ENCODE assay signal across 31 cellular contexts in genomic region chr3:198032445-198032936, GRCh38.
A peak's percentile ranks its signal among the peaks of the same experiment; 100 is the strongest.
DNase-seq lines count a peak whose midpoint lies in the region; ATAC-seq, FAIRE-seq and TF ChIP-seq lines count a peak whose summit lies in the region.
"Had no signal": no experiment of that assay in that cellular context is flagged by ENCODE, and none has a peak within 500 bp of the region (broad histone marks: within the 10 kb centered on the region; RNA-seq: fewer than 3 reads in every experiment).

No MANE protein-coding gene starts in this region.

- no peak overlapping the region for H3K4me3 Mint-ChIP-seq in activated naive CD8-positive, alpha-beta T cell treated with anti-CD3 and anti-CD28 coated beads, Interleukin-2, amount 50 U/mL, for 24 hours
- no peak overlapping the region for H3K4me3 Mint-ChIP-seq in Calu3 (ENCODE audit: low read depth, unreplicated experiment)
- H3K4me3 Mint-ChIP-seq: effector memory CD8-positive, alpha-beta T cell; HFFc6; naive thymus-derived CD8-positive, alpha-beta T cell had no signal

- no peaks in the 10 kb centered on the region for H4K20me1 ChIP-seq in K562 (replicated peaks; ENCODE audit: control insufficient read depth, insufficient read depth, low read length)

- H3K4me2 ChIP-seq in K562 (ENCODE audit: insufficient read depth, low read length) = peak overlapping the region; percentile 71

- TF ChIP-seq POLR2A in K562 (conservative IDR thresholded peaks at IDR 0.05) = 0 out of 2 replicates have a peak, but pooled peaks have one; percentile 37

- H3K9ac ChIP-seq in K562 (ENCODE audit: insufficient read depth in 1 of 2, low read depth in 2 of 2, low read length in 2 of 2) = peak overlapping the region; percentile 60 to 83
- H3K9ac ChIP-seq: GM23248 had no signal

- POLR2A ChIA-PET in K562 (lab: Yijun Ruan, JAX) = interaction anchor here (0.6 to 1.0 kb wide), 5 partner anchors 9 to 171 kb away, joined by 3 read pairs; no protein-coding TSS in a partner anchor

- H3K4me1 Mint-ChIP-seq in activated naive CD8-positive, alpha-beta T cell treated with anti-CD3 and anti-CD28 coated beads, Interleukin-2, amount 50 U/mL, for 24 hours = no peaks in the 10 kb centered on the region
- no peaks in the 10 kb centered on the region for H3K4me1 Mint-ChIP-seq in Calu3 (ENCODE audit: low read depth, unreplicated experiment)

- H3K4me1 ChIP-seq in right atrium auricular region (peaks cover 0 to 7% of the 10 kb centered on the region in 2 donors), K562 (replicated peaks in 1 of 2; ENCODE audit: control insufficient read depth in 2 of 2, insufficient read depth in 2 of 2, low read length in 2 of 2) (peaks cover 13 to 46% of the 10 kb centered on the region in 2 experiments)
- H3K4me1 ChIP-seq: colonic mucosa, foreskin keratinocyte had no signal

- no peak for TF ChIP-seq EP300 in K562 (IDR thresholded peaks at IDR 0.05; ENCODE audit: low read length)

- H3K27me3 ChIP-seq in right atrium auricular region (no peaks in the 10 kb centered on the region), K562 (ENCODE audit: control insufficient read depth in 2 of 2, insufficient read depth in 2 of 2, low read length in 2 of 2) (no peaks in the 10 kb centered on the region)
- H3K27me3 ChIP-seq: colonic mucosa, foreskin keratinocyte, ovary had no signal

- intact Hi-C loops in Right ventricle myocardium superior (cut with DNase I) = no loop called here
- intact Hi-C loops in K562 (cut with micrococcal nuclease) = no loop called here
- intact Hi-C loops in left cardiac atrium (cut with DNase I) = no loop called here
- intact Hi-C loops in Calu3 (cut with micrococcal nuclease; ENCODE audit: unreplicated experiment) = no loop called here

- H3K9me3 ChIP-seq in right atrium auricular region (no peaks in the 10 kb centered on the region), K562 (replicated peaks; ENCODE audit: control insufficient read depth, insufficient read depth, low read depth, low read length) (no peaks in the 10 kb centered on the region)
- H3K9me3 ChIP-seq: colonic mucosa, ovary had no signal

- in situ Hi-C loops in K562 (cut with MboI) = no loop called here
- in situ Hi-C loops in GM13976 (cut with MboI; ENCODE audit: low sequenced_read_pairs, unreplicated experiment) = no loop called here

- H3K9me3 Mint-ChIP-seq in activated naive CD8-positive, alpha-beta T cell treated with anti-CD3 and anti-CD28 coated beads, Interleukin-2, amount 50 U/mL, for 24 hours = no peaks in the 10 kb centered on the region
- no peaks in the 10 kb centered on the region for H3K9me3 Mint-ChIP-seq in Calu3 (ENCODE audit: low read depth, unreplicated experiment)
- H3K9me3 Mint-ChIP-seq: effector memory CD8-positive, alpha-beta T cell; HFFc6; naive thymus-derived CD8-positive, alpha-beta T cell had no signal

- H3K4me3 ChIP-seq in right atrium auricular region (peak overlapping the region in 1 of 2 donors; percentile 21), K562 (no peak overlapping the region; the same call in 1 of the 2 replicates)
- H3K4me3 ChIP-seq: colonic mucosa, GM23248, ovary had no signal

- CTCF ChIA-PET in K562 (lab: Yijun Ruan, JAX; ENCODE audit: low intra/inter-chr PET ratio) = no interaction called here
- CTCF ChIA-PET in Calu3 (lab: Charles Lee) = no interaction called here

- peaks cover 5% of the 10 kb centered on the region for H3K36me3 Mint-ChIP-seq in activated naive CD8-positive, alpha-beta T cell treated with anti-CD3 and anti-CD28 coated beads, Interleukin-2, amount 50 U/mL, for 24 hours (ENCODE audit: low read depth)
- no peaks in the 10 kb centered on the region for H3K36me3 Mint-ChIP-seq in Calu3 (ENCODE audit: insufficient read depth, unreplicated experiment)

- ATAC-seq in Right ventricle myocardium superior (ENCODE audit: poor library complexity) (peak; percentile 92), K562 (peak; percentile 88), left cardiac atrium (peak; percentile 76 to 89)
- no peak for ATAC-seq in activated naive CD8-positive, alpha-beta T cell treated with anti-CD3 and anti-CD28 coated beads, Interleukin-2, amount 50 U/mL, for 24 hours
- ATAC-seq: effector memory CD8-positive, alpha-beta T cell; foreskin keratinocyte; naive thymus-derived CD8-positive, alpha-beta T cell had no signal

- no peaks in the 10 kb centered on the region for H3K27me3 Mint-ChIP-seq in activated naive CD8-positive, alpha-beta T cell treated with anti-CD3 and anti-CD28 coated beads, Interleukin-2, amount 50 U/mL, for 24 hours
- no peaks in the 10 kb centered on the region for H3K27me3 Mint-ChIP-seq in Calu3 (ENCODE audit: unreplicated experiment)
- H3K27me3 Mint-ChIP-seq: effector memory CD8-positive, alpha-beta T cell; naive thymus-derived CD8-positive, alpha-beta T cell had no signal

- H3K27ac ChIP-seq in right atrium auricular region (peak overlapping the region in 1 of 2 donors; percentile 9), K562 (ENCODE audit: extremely low read depth, low read depth, low read length) (peak overlapping the region; percentile 75)
- H3K27ac ChIP-seq: colonic mucosa, foreskin keratinocyte, GM23248, ovary had no signal

- peak; percentile 82 for FAIRE-seq in K562 (lab: Jason Lieb, UNC)
- FAIRE-seq: islet of Langerhans had no signal

- no peak overlapping the region for H3K27ac Mint-ChIP-seq in activated naive CD8-positive, alpha-beta T cell treated with anti-CD3 and anti-CD28 coated beads, Interleukin-2, amount 50 U/mL, for 24 hours
- no peak overlapping the region for H3K27ac Mint-ChIP-seq in Calu3 (ENCODE audit: unreplicated experiment)
- H3K27ac Mint-ChIP-seq: effector memory CD8-positive, alpha-beta T cell; HFFc6 had no signal

- peak in 1 of 2 experiments; percentile 15; a peak in 1 of 4 replicates for TF ChIP-seq RAD21 in K562 (CRISPR knock-in tag; conservative IDR thresholded peaks at IDR 0.05 in 1 of 2, IDR thresholded peaks at IDR 0.05 in 1 of 2)

- TF ChIP-seq CTCF in right atrium auricular region (IDR thresholded peaks at IDR 0.05) (no peak), K562 (IDR thresholded peaks at IDR 0.05 in 2 of 3, conservative IDR thresholded peaks at IDR 0.05 in 1 of 3; ENCODE audit: insufficient read depth in 2 of 3, low read depth in 1 of 3, low read length in 3 of 3) (no peak), Calu3 (IDR thresholded peaks at IDR 0.05; ENCODE audit: unreplicated experiment) (no peak), GM13976 (IDR thresholded peaks at IDR 0.05; ENCODE audit: borderline replicate concordance, control extremely low read depth, extremely low read depth, insufficient read depth, missing control alignments) (no peak)

- BruUV-seq in K562 (replicated peaks; lab: Mats Ljungman, UMichigan) (no TSS peak), Calu3 (replicated peaks; lab: Mats Ljungman, UMichigan) (no TSS peak)

- 13% methylated on average over 12 of the region's 12 CpGs for WGBS in K562 (ENCODE audit: insufficient coverage, low coverage, missing lambda C conversion rate)

- H3K79me2 ChIP-seq in K562 (ENCODE audit: control insufficient read depth, insufficient read depth, low read length) = no peaks in the 10 kb centered on the region

- DNase-seq in Right ventricle myocardium superior (no peak), right atrium auricular region (ENCODE audit: low spot score) (no peak), K562 (ENCODE audit: extremely low read depth in 1 of 4, low spot score in 3 of 4) (peak; percentile 26 to 82 (median 45)), left cardiac atrium (peak; percentile 29), pulmonary artery endothelial cell (ENCODE audit: low read depth, low spot score) (peak; percentile 10), Calu3 (no peak), GM13976 (ENCODE audit: low spot score) (no peak)
- no peak for DNase-seq in activated naive CD8-positive, alpha-beta T cell treated with anti-CD3 and anti-CD28 coated beads, Interleukin-2, amount 50 U/mL, for 24 hours
- DNase-seq: activated CD4-positive, alpha-beta T cell treated with anti-CD3 and anti-CD28 coated beads, Interleukin-2, amount 50 U/mL, for 48 hours; activated CD8-positive, alpha-beta memory T cell treated with anti-CD3 and anti-CD28 coated beads, Interleukin-2, amount 50 U/mL, for 4 hours; activated naive CD4-positive, alpha-beta T cell treated with anti-CD3 and anti-CD28 coated beads, Interleukin-2, amount 50 U/mL, for 16 hours; amygdala; colonic mucosa; DMS79 treated with DMSO at 0.1 percent for 48 hours; effector memory CD8-positive, alpha-beta T cell; foreskin keratinocyte; GM23248; HFFc6; midbrain; naive thymus-derived CD8-positive, alpha-beta T cell; NCI-H1436; NCI-H2171 treated with DMSO at 0.1 percent for 48 hours; NCI-H526; ovary; retina; SHP77 treated with DMSO at 0.1 percent for 48 hours; stimulated activated CD4-positive, alpha-beta T cell treated with anti-CD3 and anti-CD28 coated beads, Interleukin-2, amount 100 ng/mL, for 24 hours; SW 1271; T-helper 9 cell; trophoblast cell had no signal

- H3K36me3 ChIP-seq in right atrium auricular region (no peaks in the 10 kb centered on the region), K562 (ENCODE audit: control insufficient read depth, insufficient read depth, low read length) (peaks cover 15% of the 10 kb centered on the region)
- H3K36me3 ChIP-seq: colonic mucosa, ovary had no signal

- peak overlapping the region; percentile 94 for H2AFZ ChIP-seq in K562 (ENCODE audit: low read depth, low read length)
- H2AFZ ChIP-seq: GM23248 had no signal

- no peaks in the 10 kb centered on the region for H3K9me1 ChIP-seq in K562 (ENCODE audit: control insufficient read depth, insufficient read depth, low read length)

TF ChIP-seq in K562, 482 proteins besides CTCF, POLR2A, EP300 and RAD21 (continues in another document):
- TF ChIP-seq CCNT2 (IDR thresholded peaks at IDR 0.05; ENCODE audit: borderline replicate concordance, extremely low read depth, insufficient read length, low read depth, low read length) (no peak), ATF1 (CRISPR knock-in tag; IDR thresholded peaks at IDR 0.05) (no peak), ATF1 (tag; IDR thresholded peaks at IDR 0.05) (peak; percentile 61; the same call in 1 of the 2 replicates), ARID3A (IDR thresholded peaks at IDR 0.05; ENCODE audit: borderline replicate concordance, low read depth, low read length) (no peak), MTA3 (IDR thresholded peaks at IDR 0.05; ENCODE audit: borderline replicate concordance) (0 out of 2 replicates have a peak, but pooled peaks have one; percentile 44), NFE2 (IDR thresholded peaks at IDR 0.05; ENCODE audit: low read depth) (no peak)

Comparison
In these comparisons a context has a peak if more than half of its experiments do, and no peak if none do; other contexts are left out.
1. DNase-seq: peak in K562 (4 of 4), left cardiac atrium (single experiment) and pulmonary artery endothelial cell (single experiment); none in Right ventricle myocardium superior (single experiment), right atrium auricular region (single experiment), activated naive CD8-positive, alpha-beta T cell treated with anti-CD3 and anti-CD28 coated beads, Interleukin-2, amount 50 U/mL, for 24 hours (single experiment), Calu3 (single experiment) and GM13976 (single experiment).